ENCODE assay signal across 18 cellular contexts in genomic region chr9:83382421-83382820, GRCh38.
"Had no signal": no experiment of that assay in that cellular context is flagged by ENCODE, and none has a peak within 500 bp of the region (broad histone marks: within the 10 kb centered on the region; RNA-seq: fewer than 3 reads in every experiment).

No MANE protein-coding gene starts in this region.

- H3K4me3 ChIP-seq: hepatocyte, sigmoid colon, skin epidermis, stomach, thoracic aorta, transverse colon had no signal

- H3K4me1 Mint-ChIP-seq: endodermal cell; naive thymus-derived CD4-positive, alpha-beta T cell; nephron progenitor cell had no signal

- H3K9me3 Mint-ChIP-seq: endodermal cell had no signal

- ATAC-seq: left lobe of liver; naive thymus-derived CD4-positive, alpha-beta T cell had no signal

- H3K27ac Mint-ChIP-seq: dendritic cell treated with granulocyte-macrophage colony-stimulating factor and Interleukin-4, amounts not matched to agents 40 ng/mL and 50 ng/mL, for 4 days; endodermal cell; naive thymus-derived CD4-positive, alpha-beta T cell; nephron progenitor cell had no signal

- DNase-seq: endodermal cell; erythroblast; foreskin melanocyte; head of caudate nucleus; kidney glomerular epithelial cell; mammary epithelial cell; naive thymus-derived CD4-positive, alpha-beta T cell; nephron progenitor cell; sigmoid colon; stimulated activated naive CD4-positive, alpha-beta T cell; stomach; substantia nigra; transverse colon had no signal

- H3K27me3 Mint-ChIP-seq: dendritic cell treated with granulocyte-macrophage colony-stimulating factor and Interleukin-4, amounts not matched to agents 40 ng/mL and 50 ng/mL, for 4 days; naive thymus-derived CD4-positive, alpha-beta T cell had no signal

- H3K4me3 Mint-ChIP-seq: dendritic cell treated with granulocyte-macrophage colony-stimulating factor and Interleukin-4, amounts not matched to agents 40 ng/mL and 50 ng/mL, for 4 days; endodermal cell; naive thymus-derived CD4-positive, alpha-beta T cell; nephron progenitor cell had no signal
